Comparison of ENCODE assay signal across 12 cellular contexts in genomic region chr2:105375001-105375561, GRCh38. TPM values are rescaled to one million over a fixed set of nuclear protein-coding genes. Genes with fewer than 3 reads are reported as not detected.
DNase-seq lines count a peak whose midpoint lies in the region; ATAC-seq, FAIRE-seq and TF ChIP-seq lines count a peak whose summit lies in the region.
"Had no signal": no experiment of that assay in that cellular context is flagged by ENCODE, and none has a peak within 500 bp of the region (broad histone marks: within the 10 kb centered on the region; RNA-seq: fewer than 3 reads in every experiment).

No MANE protein-coding gene starts in this region.

- no peaks in the 10 kb centered on the region for H3K9me2 ChIP-seq in SK-N-SH

- no peak overlapping the region for H3K9ac ChIP-seq in liver (ENCODE audit: low read depth in 1 of 2, low read length in 2 of 2)
- H3K9ac ChIP-seq in HepG2 (ENCODE audit: insufficient read depth, low read depth, low read length): no peak overlapping the region
- no peak overlapping the region for H3K9ac ChIP-seq in SK-N-SH

- no peak for TF ChIP-seq CTCF in liver (IDR thresholded peaks at IDR 0.05; ENCODE audit: low read depth, low read length, missing input control)
- no peak for TF ChIP-seq CTCF in HepG2 (CRISPR knock-in tag; IDR thresholded peaks at IDR 0.05)
- TF ChIP-seq CTCF in fibroblast of pulmonary artery (IDR thresholded peaks at IDR 0.05; ENCODE audit: low read length, missing control alignments): no peak
- TF ChIP-seq CTCF in osteoblast (IDR thresholded peaks at IDR 0.05; ENCODE audit: extremely low read depth, low read depth, low read length): no peak
- TF ChIP-seq CTCF in SK-N-SH (IDR thresholded peaks at IDR 0.05): no peak

- H3K4me2 ChIP-seq in HepG2 (ENCODE audit: low read depth, low read length): no peak overlapping the region
- peak overlapping the region; percentile 1 for H3K4me2 ChIP-seq in osteoblast (ENCODE audit: insufficient read depth, low read length)
- H3K4me2 ChIP-seq in SK-N-SH: no peak overlapping the region

- no TSS peak for BruUV-seq in HepG2 (replicated peaks; lab: Mats Ljungman, UMichigan)

- POLR2A ChIA-PET in HepG2 (lab: Yijun Ruan, JAX): no interaction called here
- POLR2A ChIA-PET in SK-N-SH (lab: Yijun Ruan, JAX): no interaction called here

- intact Hi-C loops in HepG2 (cut with micrococcal nuclease; ENCODE audit: unreplicated experiment): no loop called here

- peaks cover 0 to 2% (median 0%) of the 10 kb centered on the region in 4 donors for H3K36me3 ChIP-seq in liver (ENCODE audit: control insufficient read depth in 4 of 4, insufficient read depth in 3 of 4, low read depth in 1 of 4, low read length in 3 of 4)
- H3K36me3 ChIP-seq in HepG2 (replicated peaks in 1 of 2; ENCODE audit: control insufficient read depth in 1 of 2, insufficient read depth in 2 of 2, low read length in 2 of 2): peaks cover 0 to 25% of the 10 kb centered on the region in 2 experiments; a peak in 3 of 5 replicates
- H3K36me3 ChIP-seq in osteoblast (ENCODE audit: insufficient read depth, low read length): peaks cover 98% of the 10 kb centered on the region
- peaks cover 2 to 28% of the 10 kb centered on the region in 2 experiments for H3K36me3 ChIP-seq in SK-N-SH (replicated peaks in 1 of 2; ENCODE audit: control insufficient read depth in 1 of 2, insufficient read depth in 2 of 2, low read length in 1 of 2)

- FAIRE-seq in HepG2 (lab: Jason Lieb, UNC): no peak
- FAIRE-seq: A204.1 had no signal

- H3K79me2 ChIP-seq in HepG2 (ENCODE audit: insufficient read depth, low read length): no peaks in the 10 kb centered on the region
- H3K79me2 ChIP-seq in osteoblast (ENCODE audit: insufficient read depth, low read length): peaks cover 93% of the 10 kb centered on the region
- peaks cover 47% of the 10 kb centered on the region; the same call in 1 of the 2 replicates for H3K79me2 ChIP-seq in SK-N-SH (ENCODE audit: insufficient read depth)

- CTCF ChIA-PET in HepG2 (lab: Yijun Ruan, JAX; ENCODE audit: low intra/inter-chr PET ratio, low total read pairs): interaction anchor here (1.2 to 1.4 kb wide), 2 partner anchors 142 to 146 kb away, joined by 3 to 4 read pairs; no protein-coding TSS in a partner anchor
- CTCF ChIA-PET in SK-N-SH (lab: Yijun Ruan, JAX): interaction anchor here (0.7 to 3.5 kb wide), 3 partner anchors 143 to 147 kb away, joined by 4 to 16 read pairs (median 5); no protein-coding TSS in a partner anchor

- H3K4me3 ChIP-seq in liver (ENCODE audit: low read depth in 1 of 3, low read length in 3 of 3) (no peak overlapping the region), HepG2 (replicated peaks in 1 of 3; ENCODE audit: insufficient read depth in 1 of 3, low read depth in 2 of 3, low read length in 3 of 3) (no peak overlapping the region), fibroblast of pulmonary artery (replicated peaks; ENCODE audit: low read depth, low read length) (no peak overlapping the region), osteoblast (ENCODE audit: insufficient read depth, low read length) (no peak overlapping the region), SK-N-SH (ENCODE audit: low read depth in 2 of 2, low read length in 1 of 2) (no peak overlapping the region)

- no peaks in the 10 kb centered on the region for H3K27me3 ChIP-seq in liver (ENCODE audit: control insufficient read depth in 4 of 4, insufficient read depth in 4 of 4, low read length in 3 of 4)
- no peaks in the 10 kb centered on the region for H3K27me3 ChIP-seq in HepG2 (ENCODE audit: control insufficient read depth in 1 of 2, insufficient read depth in 2 of 2, low read length in 2 of 2)
- no peaks in the 10 kb centered on the region for H3K27me3 ChIP-seq in osteoblast (ENCODE audit: insufficient read depth, low read length)
- H3K27me3 ChIP-seq in SK-N-SH (ENCODE audit: insufficient read depth): no peaks in the 10 kb centered on the region

- H3K27ac ChIP-seq in liver (ENCODE audit: low read depth in 1 of 2, low read length in 2 of 2) (peak overlapping the region in 1 of 2 donors; percentile 31), HepG2 (ENCODE audit: extremely low read length, insufficient read depth, low read length) (no peak overlapping the region), osteoblast (ENCODE audit: low read depth, low read length) (peak overlapping the region; percentile 90), SK-N-SH (ENCODE audit: low read depth in 2 of 2, low read length in 1 of 2) (no peak overlapping the region)
- H3K27ac ChIP-seq: HL-60 had no signal

- in situ Hi-C loops in HepG2 (cut with HindIII; ENCODE audit: extremely low pct_ligation_motif_present, low pct_unique_long_range_greater_than_20kb): no loop called here

- ATAC-seq in HepG2 (no peak), HG03196 (IDR thresholded peaks at IDR 0.05; ENCODE audit: unreplicated experiment) (no peak)

- H3K9me3 ChIP-seq in liver (ENCODE audit: control insufficient read depth in 4 of 4, low read length in 3 of 4) (no peaks in the 10 kb centered on the region), HepG2 (ENCODE audit: low read length) (no peaks in the 10 kb centered on the region), osteoblast (ENCODE audit: low read depth, low read length) (no peaks in the 10 kb centered on the region), SK-N-SH (no peaks in the 10 kb centered on the region)

- TF ChIP-seq EP300 in HepG2 (IDR thresholded peaks at IDR 0.05; ENCODE audit: low read depth in 2 of 2, low read length in 2 of 2) (no peak), HepG2 (CRISPR knock-in tag; IDR thresholded peaks at IDR 0.05; ENCODE audit: borderline replicate concordance) (no peak), SK-N-SH (IDR thresholded peaks at IDR 0.05; ENCODE audit: borderline replicate concordance in 1 of 2, low read depth in 1 of 2, low read length in 1 of 2) (no peak)

- no peak for TF ChIP-seq RAD21 in liver (IDR thresholded peaks at IDR 0.05)
- TF ChIP-seq RAD21 in HepG2 (CRISPR knock-in tag; IDR thresholded peaks at IDR 0.05): no peak
- no peak for TF ChIP-seq RAD21 in SK-N-SH (IDR thresholded peaks at IDR 0.05; ENCODE audit: low read length)

- DNase-seq in HepG2 (ENCODE audit: low spot score) (no peak), fibroblast of pulmonary artery (ENCODE audit: low read depth) (peak; percentile 81), osteoblast (ENCODE audit: insufficient read length, low spot score, missing footprints) (no peak), DMS79 treated with DMSO at 0.1 percent for 48 hours (lab: John Stamatoyannopoulos, UW) (no peak), NCI-H2196 treated with DMSO at 0.1 percent for 48 hours (lab: John Stamatoyannopoulos, UW; ENCODE audit: unreplicated experiment) (no peak), SK-N-SH (no peak)
- DNase-seq: activated CD4-positive, alpha-beta memory T cell treated with anti-CD3 and anti-CD28 coated beads for 36 hours; NCI-H1048 had no signal

- 74% methylated on average over 15 of the region's 15 CpGs for WGBS in liver
- 93% methylated on average over 15 of the region's 15 CpGs for WGBS in HepG2 (ENCODE audit: low lambda C conversion rate)
- WGBS in SK-N-SH (ENCODE audit: low lambda C conversion rate): 84% methylated on average over 15 of the region's 15 CpGs

- H3F3A ChIP-seq in SK-N-SH (replicated peaks; ENCODE audit: insufficient read depth): peaks cover 8% of the 10 kb centered on the region

- no peak overlapping the region for H2AFZ ChIP-seq in HepG2 (ENCODE audit: low read length)
- no peak overlapping the region for H2AFZ ChIP-seq in osteoblast (ENCODE audit: low read length)
- no peak overlapping the region for H2AFZ ChIP-seq in SK-N-SH (ENCODE audit: low read depth)

- no peak for TF ChIP-seq POLR2A in HepG2 (IDR thresholded peaks at IDR 0.05; ENCODE audit: insufficient read depth in 1 of 2, low read depth in 2 of 2, low read length in 2 of 2)

- no peaks in the 10 kb centered on the region; the same call in 1 of the 2 replicates for H4K20me1 ChIP-seq in HepG2 (ENCODE audit: insufficient read depth, low read length)
- H4K20me1 ChIP-seq in osteoblast (ENCODE audit: insufficient read depth, low read length): peaks cover 79% of the 10 kb centered on the region
- peaks cover 11% of the 10 kb centered on the region; the same call in 1 of the 2 replicates for H4K20me1 ChIP-seq in SK-N-SH (ENCODE audit: insufficient read depth)

- H3K4me1 ChIP-seq in liver (ENCODE audit: control insufficient read depth in 4 of 4, insufficient read depth in 4 of 4, low read length in 3 of 4): peaks cover 0 to 5% (median 0%) of the 10 kb centered on the region in 4 donors
- H3K4me1 ChIP-seq in HepG2 (ENCODE audit: insufficient read depth, low read length): peaks cover 12% of the 10 kb centered on the region
- peaks cover 95% of the 10 kb centered on the region for H3K4me1 ChIP-seq in osteoblast (ENCODE audit: insufficient read depth, low read length)
- peaks cover 6% of the 10 kb centered on the region in 2 experiments; a peak in 1 of 4 replicates for H3K4me1 ChIP-seq in SK-N-SH (ENCODE audit: control insufficient read depth in 1 of 2, insufficient read depth in 2 of 2, low read depth in 1 of 2, low read length in 1 of 2)

RNA-seq across cellular contexts. Expression of gene FHL2, which starts 23.8 kb away (rescaled TPM):
- 1 to 10 TPM; 4.7 to 8.3 TPM for total RNA-seq in liver
- polyA plus RNA-seq in liver: 1 to 10 TPM; 3.9 to 9.0 TPM
- 1.9 and 2.3 TPM in 2 replicates for total RNA-seq in HepG2 (2016; rRNA removed; fragmentation: Illumina TruSeq; extraction: Trizol)
- total RNA-seq in HepG2 (2016; cell fraction: cytosol; rRNA removed; fragmentation: Illumina TruSeq; extraction: Trizol; ENCODE audit: low read depth): 1.4 and 1.6 TPM in 2 replicates
- total RNA-seq in HepG2 (2016; cell fraction: insoluble cytoplasmic fraction; rRNA removed; fragmentation: Illumina TruSeq; extraction: Trizol): 1.9 and 2.3 TPM in 2 replicates
- total RNA-seq in HepG2 (2016; cell fraction: membrane; rRNA removed; fragmentation: Illumina TruSeq; extraction: Trizol): 1.4 and 1.7 TPM in 2 replicates
- 0.53 and 0.87 TPM in 2 replicates for total RNA-seq in HepG2 (2016; cell fraction: nucleus; rRNA removed; fragmentation: Illumina TruSeq; extraction: Trizol)
- 44.2 and 74.8 TPM in 2 replicates for polyA plus RNA-seq in HepG2 (2011; rRNA removed)
- 51.8 and 84.3 TPM in 2 replicates for polyA plus RNA-seq in HepG2 (2011; cell fraction: cytosol; rRNA removed)
- polyA plus RNA-seq in HepG2 (2011; cell fraction: nucleus; rRNA removed): 19.1 and 28.9 TPM in 2 replicates
- polyA plus RNA-seq in HepG2 (2012): 51.1 and 56.1 TPM in 2 replicates
- polyA plus RNA-seq in HepG2 (2016; cell fraction: cytosol; fragmentation: Illumina TruSeq; extraction: Trizol; ENCODE audit: low read depth): 1.8 and 2.5 TPM in 2 replicates
- polyA plus RNA-seq in HepG2 (2016; cell fraction: insoluble cytoplasmic fraction; fragmentation: Illumina TruSeq; extraction: Trizol; ENCODE audit: low read depth): 3.4 and 3.5 TPM in 2 replicates
- polyA plus RNA-seq in HepG2 (2016; cell fraction: membrane; fragmentation: Illumina TruSeq; extraction: Trizol; ENCODE audit: low read depth): 1.9 and 2.2 TPM in 2 replicates
- 1.0 and 1.6 TPM in 2 replicates for polyA plus RNA-seq in HepG2 (2016; cell fraction: nucleus; fragmentation: Illumina TruSeq; extraction: Trizol; ENCODE audit: insufficient read depth, low read depth)
- polyA minus RNA-seq in HepG2 (2011; rRNA and poly(A)+ RNA removed; ENCODE audit: low replicate concordance): 56.1 and 100.0 TPM in 2 replicates
- 18.5 and 23.7 TPM in 2 replicates for polyA minus RNA-seq in HepG2 (2011; cell fraction: cytosol; rRNA and poly(A)+ RNA removed)
- 28.0 and 37.5 TPM in 2 replicates for polyA minus RNA-seq in HepG2 (2011; cell fraction: nucleus; rRNA and poly(A)+ RNA removed)
- total RNA-seq in osteoblast: 566 and 568 TPM in 2 replicates
- 31.7 and 33.1 TPM in 2 replicates for polyA plus RNA-seq in SK-N-SH (2012; rRNA removed)
- polyA plus RNA-seq in SK-N-SH (2012; cell fraction: cytosol; rRNA removed): 25.7 and 28.6 TPM in 2 replicates
- polyA plus RNA-seq in SK-N-SH (2012; cell fraction: nucleus; rRNA removed): 23.6 and 27.0 TPM in 2 replicates

RNA-seq across cellular contexts. Expression of gene C2orf49, which starts 37.7 kb away (rescaled TPM):
- 1 to 10 TPM; 8.2 TPM for total RNA-seq in liver
- 1 to 10 TPM; 3.3 to 8.1 TPM for polyA plus RNA-seq in liver
- 28.8 and 35.6 TPM in 2 replicates for total RNA-seq in HepG2 (2016; rRNA removed; fragmentation: Illumina TruSeq; extraction: Trizol)
- 13.5 and 14.5 TPM in 2 replicates for total RNA-seq in HepG2 (2016; cell fraction: cytosol; rRNA removed; fragmentation: Illumina TruSeq; extraction: Trizol; ENCODE audit: low read depth)
- 30.8 and 40.4 TPM in 2 replicates for total RNA-seq in HepG2 (2016; cell fraction: insoluble cytoplasmic fraction; rRNA removed; fragmentation: Illumina TruSeq; extraction: Trizol)
- 17.9 and 19.2 TPM in 2 replicates for total RNA-seq in HepG2 (2016; cell fraction: membrane; rRNA removed; fragmentation: Illumina TruSeq; extraction: Trizol)
- total RNA-seq in HepG2 (2016; cell fraction: nucleus; rRNA removed; fragmentation: Illumina TruSeq; extraction: Trizol): 16.1 and 20.5 TPM in 2 replicates
- polyA plus RNA-seq in HepG2 (2011; rRNA removed): 21.6 and 24.7 TPM in 2 replicates
- 10.0 and 13.2 TPM in 2 replicates for polyA plus RNA-seq in HepG2 (2011; cell fraction: cytosol; rRNA removed)
- 9.5 and 13.6 TPM in 2 replicates for polyA plus RNA-seq in HepG2 (2011; cell fraction: nucleus; rRNA removed)
- polyA plus RNA-seq in HepG2 (2012): 28.0 and 30.9 TPM in 2 replicates
- 4.6 and 4.9 TPM in 2 replicates for polyA plus RNA-seq in HepG2 (2016; cell fraction: cytosol; fragmentation: Illumina TruSeq; extraction: Trizol; ENCODE audit: low read depth)
- 31.3 and 31.7 TPM in 2 replicates for polyA plus RNA-seq in HepG2 (2016; cell fraction: insoluble cytoplasmic fraction; fragmentation: Illumina TruSeq; extraction: Trizol; ENCODE audit: low read depth)
- polyA plus RNA-seq in HepG2 (2016; cell fraction: membrane; fragmentation: Illumina TruSeq; extraction: Trizol; ENCODE audit: low read depth): 5.2 and 7.1 TPM in 2 replicates
- 19.7 and 25.5 TPM in 2 replicates for polyA plus RNA-seq in HepG2 (2016; cell fraction: nucleus; fragmentation: Illumina TruSeq; extraction: Trizol; ENCODE audit: insufficient read depth, low read depth)
- 6.4 and 9.7 TPM in 2 replicates for polyA minus RNA-seq in HepG2 (2011; rRNA and poly(A)+ RNA removed; ENCODE audit: low replicate concordance)
- 14.1 and 14.5 TPM in 2 replicates for polyA minus RNA-seq in HepG2 (2011; cell fraction: cytosol; rRNA and poly(A)+ RNA removed)
- polyA minus RNA-seq in HepG2 (2011; cell fraction: nucleus; rRNA and poly(A)+ RNA removed): 27.2 and 30.3 TPM in 2 replicates
- total RNA-seq in osteoblast: 18.0 and 18.1 TPM in 2 replicates
- 7.6 and 8.5 TPM in 2 replicates for polyA plus RNA-seq in SK-N-SH (2012; rRNA removed)
- polyA plus RNA-seq in SK-N-SH (2012; cell fraction: cytosol; rRNA removed): 10.4 and 14.9 TPM in 2 replicates
- polyA plus RNA-seq in SK-N-SH (2012; cell fraction: nucleus; rRNA removed): 3.8 and 7.8 TPM in 2 replicates

RNA-seq across cellular contexts. Expression of gene TGFBRAP1, which starts 45.5 kb away (rescaled TPM):
- total RNA-seq in liver (10 to 100 TPM in 1 of 2 donors, 1 to 10 TPM in 1; 9.8 to 10.4 TPM), HepG2 (2016; rRNA removed; fragmentation: Illumina TruSeq; extraction: Trizol) (22.9 and 27.0 TPM in 2 replicates), osteoblast (32.6 and 32.7 TPM in 2 replicates)
- polyA plus RNA-seq in liver (1 to 10 TPM; 1.8 to 3.7 TPM), HepG2 (2011; rRNA removed) (12.7 and 13.4 TPM in 2 replicates), SK-N-SH (2012; rRNA removed) (5.7 and 6.6 TPM in 2 replicates)
- total RNA-seq in HepG2 (2016; cell fraction: cytosol; rRNA removed; fragmentation: Illumina TruSeq; extraction: Trizol; ENCODE audit: low read depth): 4.1 and 4.4 TPM in 2 replicates
- 22.6 and 23.2 TPM in 2 replicates for total RNA-seq in HepG2 (2016; cell fraction: insoluble cytoplasmic fraction; rRNA removed; fragmentation: Illumina TruSeq; extraction: Trizol)
- 14.4 and 14.7 TPM in 2 replicates for total RNA-seq in HepG2 (2016; cell fraction: membrane; rRNA removed; fragmentation: Illumina TruSeq; extraction: Trizol)
- 18.8 and 20.1 TPM in 2 replicates for total RNA-seq in HepG2 (2016; cell fraction: nucleus; rRNA removed; fragmentation: Illumina TruSeq; extraction: Trizol)
- 10.5 and 11.2 TPM in 2 replicates for polyA plus RNA-seq in HepG2 (2011; cell fraction: cytosol; rRNA removed)
- polyA plus RNA-seq in HepG2 (2011; cell fraction: nucleus; rRNA removed): 11.8 and 12.4 TPM in 2 replicates
- polyA plus RNA-seq in HepG2 (2012): 13.4 and 13.9 TPM in 2 replicates
- polyA plus RNA-seq in HepG2 (2016; cell fraction: cytosol; fragmentation: Illumina TruSeq; extraction: Trizol; ENCODE audit: low read depth): 1.4 TPM in 2 replicates
- polyA plus RNA-seq in HepG2 (2016; cell fraction: insoluble cytoplasmic fraction; fragmentation: Illumina TruSeq; extraction: Trizol; ENCODE audit: low read depth): 20.3 and 22.7 TPM in 2 replicates
- 6.8 and 6.9 TPM in 2 replicates for polyA plus RNA-seq in HepG2 (2016; cell fraction: membrane; fragmentation: Illumina TruSeq; extraction: Trizol; ENCODE audit: low read depth)
- 27.0 and 31.2 TPM in 2 replicates for polyA plus RNA-seq in HepG2 (2016; cell fraction: nucleus; fragmentation: Illumina TruSeq; extraction: Trizol; ENCODE audit: insufficient read depth, low read depth)
- polyA minus RNA-seq in HepG2 (2011; rRNA and poly(A)+ RNA removed; ENCODE audit: low replicate concordance): 27.6 and 32.1 TPM in 2 replicates
- 12.0 and 15.4 TPM in 2 replicates for polyA minus RNA-seq in HepG2 (2011; cell fraction: cytosol; rRNA and poly(A)+ RNA removed)
- 14.9 and 16.4 TPM in 2 replicates for polyA minus RNA-seq in HepG2 (2011; cell fraction: nucleus; rRNA and poly(A)+ RNA removed)
- polyA plus RNA-seq in SK-N-SH (2012; cell fraction: cytosol; rRNA removed): 5.2 and 6.4 TPM in 2 replicates
- 8.1 and 8.7 TPM in 2 replicates for polyA plus RNA-seq in SK-N-SH (2012; cell fraction: nucleus; rRNA removed)

Comparison
In these comparisons a context has a peak if more than half of its experiments do, and no peak if none do; other contexts are left out.
1. RNA of gene FHL2, which starts 23.8 kb away (total RNA-seq): 566 to 568 TPM in osteoblast; 4.7 to 8.3 TPM in liver and 0.53 to 2.3 TPM in HepG2; every median in the first group is over 10 times any median in the second.